1 cellular context compared by ENCODE assay signal in the genomic region with DNA sequence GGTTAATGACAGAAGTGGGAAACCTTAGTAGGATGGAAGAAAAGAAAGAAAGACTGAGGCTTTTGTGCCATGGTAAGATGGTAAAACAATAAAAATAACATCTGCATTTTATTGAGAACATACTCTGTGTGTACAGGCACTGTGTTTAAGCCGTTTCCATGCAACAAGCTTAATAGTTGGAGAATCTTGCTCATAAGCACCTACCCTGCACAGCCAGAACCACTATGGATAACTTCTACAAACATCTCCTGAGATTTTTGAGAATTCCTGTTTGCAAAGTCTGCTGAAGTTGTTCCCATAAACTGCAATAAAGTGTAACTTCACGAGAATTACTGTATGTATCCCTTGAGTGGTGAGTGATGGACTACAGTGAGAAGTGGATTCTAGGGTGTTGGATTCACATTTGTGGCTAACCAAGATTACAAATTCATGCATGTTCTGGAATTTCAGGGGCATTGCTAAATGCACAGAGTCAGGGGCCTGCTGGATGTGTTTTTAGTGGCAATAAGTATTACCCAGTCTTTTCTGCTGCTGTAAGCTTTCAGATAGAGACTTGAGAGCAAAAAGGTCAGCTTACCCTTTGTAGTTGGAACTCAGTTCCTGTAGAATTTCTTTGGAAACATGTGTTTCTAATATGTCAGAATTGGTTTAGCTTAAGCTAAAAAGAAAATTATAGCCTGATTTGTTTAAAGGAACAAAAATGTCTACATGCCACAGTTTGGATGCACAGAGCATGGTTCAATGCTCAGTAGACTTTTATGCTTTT.
TF ChIP-seq lines count a peak whose summit lies in the region.

No MANE protein-coding gene starts in this region.

TF ChIP-seq in GM23338, 12 proteins besides CTCF, POLR2A, EP300 and RAD21 (continued from another document):
- TF ChIP-seq, protein P1, sequence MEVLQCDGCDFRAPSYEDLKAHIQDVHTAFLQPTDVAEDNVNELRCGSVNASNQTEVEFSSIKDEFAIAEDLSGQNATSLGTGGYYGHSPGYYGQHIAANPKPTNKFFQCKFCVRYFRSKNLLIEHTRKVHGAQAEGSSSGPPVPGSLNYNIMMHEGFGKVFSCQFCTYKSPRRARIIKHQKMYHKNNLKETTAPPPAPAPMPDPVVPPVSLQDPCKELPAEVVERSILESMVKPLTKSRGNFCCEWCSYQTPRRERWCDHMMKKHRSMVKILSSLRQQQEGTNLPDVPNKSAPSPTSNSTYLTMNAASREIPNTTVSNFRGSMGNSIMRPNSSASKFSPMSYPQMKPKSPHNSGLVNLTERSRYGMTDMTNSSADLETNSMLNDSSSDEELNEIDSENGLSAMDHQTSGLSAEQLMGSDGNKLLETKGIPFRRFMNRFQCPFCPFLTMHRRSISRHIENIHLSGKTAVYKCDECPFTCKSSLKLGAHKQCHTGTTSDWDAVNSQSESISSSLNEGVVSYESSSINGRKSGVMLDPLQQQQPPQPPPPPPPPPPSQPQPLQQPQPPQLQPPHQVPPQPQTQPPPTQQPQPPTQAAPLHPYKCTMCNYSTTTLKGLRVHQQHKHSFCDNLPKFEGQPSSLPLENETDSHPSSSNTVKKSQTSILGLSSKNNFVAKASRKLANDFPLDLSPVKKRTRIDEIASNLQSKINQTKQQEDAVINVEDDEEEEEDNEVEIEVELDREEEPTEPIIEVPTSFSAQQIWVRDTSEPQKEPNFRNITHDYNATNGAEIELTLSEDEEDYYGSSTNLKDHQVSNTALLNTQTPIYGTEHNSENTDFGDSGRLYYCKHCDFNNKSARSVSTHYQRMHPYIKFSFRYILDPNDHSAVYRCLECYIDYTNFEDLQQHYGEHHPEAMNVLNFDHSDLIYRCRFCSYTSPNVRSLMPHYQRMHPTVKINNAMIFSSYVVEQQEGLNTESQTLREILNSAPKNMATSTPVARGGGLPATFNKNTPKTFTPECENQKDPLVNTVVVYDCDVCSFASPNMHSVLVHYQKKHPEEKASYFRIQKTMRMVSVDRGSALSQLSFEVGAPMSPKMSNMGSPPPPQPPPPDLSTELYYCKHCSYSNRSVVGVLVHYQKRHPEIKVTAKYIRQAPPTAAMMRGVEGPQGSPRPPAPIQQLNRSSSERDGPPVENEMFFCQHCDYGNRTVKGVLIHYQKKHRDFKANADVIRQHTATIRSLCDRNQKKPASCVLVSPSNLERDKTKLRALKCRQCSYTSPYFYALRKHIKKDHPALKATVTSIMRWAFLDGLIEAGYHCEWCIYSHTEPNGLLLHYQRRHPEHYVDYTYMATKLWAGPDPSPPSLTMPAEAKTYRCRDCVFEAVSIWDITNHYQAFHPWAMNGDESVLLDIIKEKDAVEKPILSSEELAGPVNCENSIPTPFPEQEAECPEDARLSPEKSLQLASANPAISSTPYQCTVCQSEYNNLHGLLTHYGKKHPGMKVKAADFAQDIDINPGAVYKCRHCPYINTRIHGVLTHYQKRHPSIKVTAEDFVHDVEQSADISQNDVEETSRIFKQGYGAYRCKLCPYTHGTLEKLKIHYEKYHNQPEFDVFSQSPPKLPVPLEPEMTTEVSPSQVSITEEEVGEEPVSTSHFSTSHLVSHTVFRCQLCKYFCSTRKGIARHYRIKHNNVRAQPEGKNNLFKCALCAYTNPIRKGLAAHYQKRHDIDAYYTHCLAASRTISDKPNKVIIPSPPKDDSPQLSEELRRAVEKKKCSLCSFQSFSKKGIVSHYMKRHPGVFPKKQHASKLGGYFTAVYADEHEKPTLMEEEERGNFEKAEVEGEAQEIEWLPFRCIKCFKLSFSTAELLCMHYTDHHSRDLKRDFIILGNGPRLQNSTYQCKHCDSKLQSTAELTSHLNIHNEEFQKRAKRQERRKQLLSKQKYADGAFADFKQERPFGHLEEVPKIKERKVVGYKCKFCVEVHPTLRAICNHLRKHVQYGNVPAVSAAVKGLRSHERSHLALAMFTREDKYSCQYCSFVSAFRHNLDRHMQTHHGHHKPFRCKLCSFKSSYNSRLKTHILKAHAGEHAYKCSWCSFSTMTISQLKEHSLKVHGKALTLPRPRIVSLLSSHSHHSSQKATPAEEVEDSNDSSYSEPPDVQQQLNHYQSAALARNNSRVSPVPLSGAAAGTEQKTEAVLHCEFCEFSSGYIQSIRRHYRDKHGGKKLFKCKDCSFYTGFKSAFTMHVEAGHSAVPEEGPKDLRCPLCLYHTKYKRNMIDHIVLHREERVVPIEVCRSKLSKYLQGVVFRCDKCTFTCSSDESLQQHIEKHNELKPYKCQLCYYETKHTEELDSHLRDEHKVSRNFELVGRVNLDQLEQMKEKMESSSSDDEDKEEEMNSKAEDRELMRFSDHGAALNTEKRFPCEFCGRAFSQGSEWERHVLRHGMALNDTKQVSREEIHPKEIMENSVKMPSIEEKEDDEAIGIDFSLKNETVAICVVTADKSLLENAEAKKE (CRISPR knock-in tag; IDR thresholded peaks at IDR 0.05): no peak
- TF ChIP-seq NANOG (IDR thresholded peaks at IDR 0.05; ENCODE audit: borderline replicate concordance): no peak
- no peak for TF ChIP-seq ZNF114 (CRISPR knock-in tag; IDR thresholded peaks at IDR 0.05)
- no peak for TF ChIP-seq ZNF331 (CRISPR knock-in tag; IDR thresholded peaks at IDR 0.05; ENCODE audit: low read depth)
- TF ChIP-seq REST (IDR thresholded peaks at IDR 0.05; ENCODE audit: unreplicated experiment): no peak
- no peak for TF ChIP-seq STAT1 (IDR thresholded peaks at IDR 0.05; ENCODE audit: unreplicated experiment)
- no peak for TF ChIP-seq ETS1 (IDR thresholded peaks at IDR 0.05)
- no peak for TF ChIP-seq JUNB (IDR thresholded peaks at IDR 0.05; ENCODE audit: unreplicated experiment)
- no peak for TF ChIP-seq EZH2 (IDR thresholded peaks at IDR 0.05; ENCODE audit: low read depth, unreplicated experiment)
